In the genomic region with DNA sequence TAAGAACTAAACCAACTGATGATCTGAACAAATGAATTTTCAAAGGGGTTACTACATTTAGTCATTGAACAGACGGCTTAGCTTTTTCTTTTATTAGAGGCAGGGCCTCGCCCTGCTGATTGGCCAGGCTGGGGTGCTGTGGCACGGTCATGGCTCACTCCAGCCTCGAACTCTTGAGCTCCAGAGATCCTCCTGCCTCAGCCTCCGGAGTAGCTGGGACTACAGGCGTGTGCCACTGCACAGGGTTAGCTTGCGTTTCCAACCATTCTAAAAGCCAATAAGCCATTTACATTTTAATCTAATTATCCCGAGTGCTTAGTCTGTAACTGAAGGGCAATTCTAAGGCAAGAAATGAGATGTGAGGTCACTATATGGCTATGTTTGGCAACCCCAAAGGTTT, we compare ENCODE assay signal across 8 cellular contexts. TPM values are rescaled to one million over a fixed set of nuclear protein-coding genes. Genes with fewer than 3 reads are reported as not detected.
DNase-seq lines count a peak whose midpoint lies in the region; ATAC-seq and TF ChIP-seq lines count a peak whose summit lies in the region.

No MANE protein-coding gene starts in this region.

- peaks cover 16 to 40% (median 26%) of the 10 kb centered on the region in 4 donors for H3K4me1 Mint-ChIP-seq in CD4-positive, alpha-beta memory T cell
- H3K4me1 Mint-ChIP-seq in MCF 10A (ENCODE audit: insufficient read depth, unreplicated experiment), result no peaks in the 10 kb centered on the region

- no peaks in the 10 kb centered on the region for H3K36me3 ChIP-seq in CD4-positive, alpha-beta memory T cell (ENCODE audit: insufficient read depth, low read length)
- H3K36me3 ChIP-seq in mesodermal cell (ENCODE audit: control insufficient read depth, insufficient read depth, low read length), result no peaks in the 10 kb centered on the region

- 91 to 95% methylated on average over 7 to 8 of the region's 8 CpGs for WGBS in mesodermal cell (ENCODE audit: insufficient coverage in 2 of 2), 2 experiments

- ATAC-seq in HG03342 (IDR thresholded peaks at IDR 0.05; ENCODE audit: unreplicated experiment), result no peak

- H3K27ac ChIP-seq in CD4-positive, alpha-beta memory T cell (ENCODE audit: low read depth, low read length), result peak overlapping the region; percentile 94
- peak overlapping the region; percentile 97 for H3K27ac ChIP-seq in mesodermal cell (ENCODE audit: low read depth, low read length, severe bottlenecking)

- peaks cover 0 to 5% of the 10 kb centered on the region in 2 donors for H3K27me3 Mint-ChIP-seq in CD4-positive, alpha-beta memory T cell
- H3K27me3 Mint-ChIP-seq in MCF 10A (ENCODE audit: insufficient read depth, unreplicated experiment), result no peaks in the 10 kb centered on the region

- H3K36me3 Mint-ChIP-seq in CD4-positive, alpha-beta memory T cell, result peaks cover 0 to 21% of the 10 kb centered on the region in 2 donors
- peaks cover 20% of the 10 kb centered on the region for H3K36me3 Mint-ChIP-seq in MCF 10A (ENCODE audit: insufficient read depth, unreplicated experiment)

- no peak for TF ChIP-seq CTCF in MCF 10A (IDR thresholded peaks at IDR 0.05; ENCODE audit: unreplicated experiment)

- no TSS peak for BruUV-seq in MCF 10A (replicated peaks; lab: Mats Ljungman, UMichigan)

- peak overlapping the region; percentile 99 to 100 (median 100) for H3K27ac Mint-ChIP-seq in CD4-positive, alpha-beta memory T cell
- H3K27ac Mint-ChIP-seq in MCF 10A (ENCODE audit: low read depth, unreplicated experiment), result peak overlapping the region; percentile 96

- peak in 1 of 5 donors; percentile 41 for DNase-seq in CD4-positive, alpha-beta memory T cell
- DNase-seq in NCI-H69 (lab: John Stamatoyannopoulos, UW) (peak; percentile 48), MCF 10A (ENCODE audit: unreplicated experiment) (no peak), SKM-1 (lab: John Stamatoyannopoulos, UW; ENCODE audit: unreplicated experiment) (no peak), cerebellar nuclear complex (lab: John Stamatoyannopoulos, UW) (no peak)
- no peak for DNase-seq in activated effector memory CD4-positive, alpha-beta T cell treated with Interleukin-2 at 50 U/mL for 16 hours

- no peaks in the 10 kb centered on the region for H3K27me3 ChIP-seq in CD4-positive, alpha-beta memory T cell (ENCODE audit: insufficient read depth, low read length)

- no peaks in the 10 kb centered on the region for H3K9me3 ChIP-seq in CD4-positive, alpha-beta memory T cell (ENCODE audit: control insufficient read depth in 1 of 2, low read length in 2 of 2)
- H3K9me3 ChIP-seq in mesodermal cell (ENCODE audit: control insufficient read depth, low read length), result no peaks in the 10 kb centered on the region

- peaks cover 0 to 6% (median 0%) of the 10 kb centered on the region in 8 donors for H3K9me3 Mint-ChIP-seq in CD4-positive, alpha-beta memory T cell
- no peaks in the 10 kb centered on the region for H3K9me3 Mint-ChIP-seq in MCF 10A (ENCODE audit: unreplicated experiment)

- H3K4me1 ChIP-seq in CD4-positive, alpha-beta memory T cell (ENCODE audit: insufficient read depth, low read length), result peaks cover 23% of the 10 kb centered on the region
- H3K4me1 ChIP-seq in mesodermal cell (ENCODE audit: control insufficient read depth, insufficient read depth, low read length, poor library complexity, severe bottlenecking), result no peaks in the 10 kb centered on the region

- H3K4me3 ChIP-seq in CD4-positive, alpha-beta memory T cell (ENCODE audit: low read length in 2 of 2), result peak overlapping the region in 1 of 2 donors; percentile 73
- peak overlapping the region; percentile 90 for H3K4me3 ChIP-seq in mesodermal cell (ENCODE audit: extremely low read depth, insufficient read depth, low read length, poor library complexity, severe bottlenecking)

- CTCF ChIA-PET in CD4-positive, alpha-beta memory T cell (lab: Charles Lee; ENCODE audit: partially characterized antibody), result interaction anchor here (0.7 to 2.3 kb wide), 8 partner anchors 24 to 368 kb away, joined by 3 to 21 read pairs (median 4); no protein-coding TSS in a partner anchor
- CTCF ChIA-PET in MCF 10A (lab: Yijun Ruan, JAX), result interaction anchor here (0.7 to 3.5 kb wide), 11 partner anchors 18 to 277 kb away, joined by 3 to 15 read pairs (median 3); no protein-coding TSS in a partner anchor

- POLR2A ChIA-PET in CD4-positive, alpha-beta memory T cell (lab: Charles Lee; ENCODE audit: partially characterized antibody), result interaction anchor here (0.5 to 6.8 kb wide), 20 partner anchors 8 to 368 kb away, joined by 3 to 54 read pairs (median 3); a partner anchor contains a TSS
- POLR2A ChIA-PET in MCF 10A (lab: Yijun Ruan, JAX), result interaction anchor here (0.6 to 5.0 kb wide), 16 partner anchors 9 to 1054 kb away, joined by 3 to 40 read pairs (median 4); a partner anchor contains a TSS

- H3K4me3 Mint-ChIP-seq in CD4-positive, alpha-beta memory T cell, result peak overlapping the region; percentile 96 to 99 (median 98)
- peak overlapping the region; percentile 96 for H3K4me3 Mint-ChIP-seq in MCF 10A (ENCODE audit: unreplicated experiment)

- intact Hi-C loops in CD4-positive, alpha-beta memory T cell (cut with micrococcal nuclease), result no loop called here
- intact Hi-C loops in MCF 10A (cut with micrococcal nuclease), result loop anchor here (5.0 kb wide), 1 partner anchor 366 kb away; no protein-coding TSS in a partner anchor

RNA-seq across cellular contexts. Expression of a gene that starts 1.7 kb away (rescaled TPM):
- total RNA-seq in CD4-positive, alpha-beta memory T cell, result 100 to 1,000 TPM in 1 of 2 experiments, 10 to 100 TPM in 1; 95.0 to 101 TPM
- 10 to 100 TPM; 19.5 to 47.6 TPM for polyA plus RNA-seq in CD4-positive, alpha-beta memory T cell
- 50.2 and 54.8 TPM in 2 replicates for total RNA-seq in MCF 10A (2022)
- 32.5 TPM for polyA plus RNA-seq in mesodermal cell (2013, experiment 1 of 2)
- polyA plus RNA-seq in mesodermal cell (2013, experiment 2 of 2), result 35.1 TPM
